ENCODE assay signal across 1 cellular context in genomic region chr1:65687435-65688214, GRCh38.
TF ChIP-seq lines count a peak whose summit lies in the region.

No MANE protein-coding gene starts in this region.

TF ChIP-seq in HepG2, 621 proteins besides CTCF, POLR2A, EP300 and RAD21 (continued from another document and continues in another):
- TF ChIP-seq ZBTB4 (CRISPR knock-in tag; IDR thresholded peaks at IDR 0.05; ENCODE audit: borderline replicate concordance) (no peak), ZNF597 (CRISPR knock-in tag; IDR thresholded peaks at IDR 0.05) (no peak), MEF2D (CRISPR knock-in tag; IDR thresholded peaks at IDR 0.05) (0 out of 2 replicates have a peak, but pooled peaks have one; percentile 65), ZNF781 (CRISPR knock-in tag; IDR thresholded peaks at IDR 0.05; ENCODE audit: borderline replicate concordance, not compliant biosample characterization) (no peak), RFX5 (IDR thresholded peaks at IDR 0.05; ENCODE audit: low read depth, low read length) (no peak), CBX2 (IDR thresholded peaks at IDR 0.05; ENCODE audit: low read depth, low read length) (no peak), CBX2 (CRISPR knock-in tag; IDR thresholded peaks at IDR 0.05; ENCODE audit: low read depth) (no peak), ZNF770 (CRISPR knock-in tag; IDR thresholded peaks at IDR 0.05) (no peak), ATF7 (IDR thresholded peaks at IDR 0.05) (no peak), ATF7 (CRISPR knock-in tag; IDR thresholded peaks at IDR 0.05) (no peak), POLR2G (IDR thresholded peaks at IDR 0.05; ENCODE audit: low read depth, low read length) (no peak), CBFB (CRISPR knock-in tag; IDR thresholded peaks at IDR 0.05) (peak; percentile 97), ZBTB26 (CRISPR knock-in tag; IDR thresholded peaks at IDR 0.05; ENCODE audit: borderline replicate concordance) (no peak; the same call in 1 of the 2 replicates), JDP2 (CRISPR knock-in tag; IDR thresholded peaks at IDR 0.05; ENCODE audit: borderline replicate concordance) (no peak), ZNF501 (CRISPR knock-in tag; IDR thresholded peaks at IDR 0.05) (peak; percentile 90), ZFX (CRISPR knock-in tag; IDR thresholded peaks at IDR 0.05; ENCODE audit: low read depth) (peak; percentile 46; the same call in 1 of the 2 replicates), ZNF790 (CRISPR knock-in tag; IDR thresholded peaks at IDR 0.05; ENCODE audit: borderline replicate concordance) (no peak), ZNF550 (CRISPR knock-in tag; IDR thresholded peaks at IDR 0.05; ENCODE audit: borderline replicate concordance) (no peak), ZFY (CRISPR knock-in tag; IDR thresholded peaks at IDR 0.05) (no peak), ZNF629 (CRISPR knock-in tag; conservative IDR thresholded peaks at IDR 0.05) (no peak), ZNF367 (CRISPR knock-in tag; IDR thresholded peaks at IDR 0.05; ENCODE audit: borderline replicate concordance) (no peak), HDAC6 (IDR thresholded peaks at IDR 0.05; ENCODE audit: low read depth, low read length) (no peak), ZNF768 (CRISPR knock-in tag; IDR thresholded peaks at IDR 0.05) (no peak), RBFOX2 (IDR thresholded peaks at IDR 0.05; ENCODE audit: low read depth, low read length) (no peak), MLXIP (CRISPR knock-in tag; IDR thresholded peaks at IDR 0.05; ENCODE audit: borderline replicate concordance) (no peak), ZNF10 (CRISPR knock-in tag; IDR thresholded peaks at IDR 0.05; ENCODE audit: borderline replicate concordance, low read depth) (no peak), PAXIP1 (CRISPR knock-in tag; conservative IDR thresholded peaks at IDR 0.05) (peak; percentile 91), LBX2 (CRISPR knock-in tag; IDR thresholded peaks at IDR 0.05; ENCODE audit: borderline replicate concordance) (no peak), ZNF816 (CRISPR knock-in tag; IDR thresholded peaks at IDR 0.05; ENCODE audit: borderline replicate concordance) (no peak; the same call in 1 of the 2 replicates), ZSCAN5A (CRISPR knock-in tag; IDR thresholded peaks at IDR 0.05; ENCODE audit: borderline replicate concordance) (no peak), YEATS4 (CRISPR knock-in tag; IDR thresholded peaks at IDR 0.05; ENCODE audit: borderline replicate concordance) (no peak), ZNF703 (CRISPR knock-in tag; IDR thresholded peaks at IDR 0.05; ENCODE audit: borderline replicate concordance) (no peak), ZBTB7B (CRISPR knock-in tag; IDR thresholded peaks at IDR 0.05) (no peak), ZNF431 (CRISPR knock-in tag; IDR thresholded peaks at IDR 0.05; ENCODE audit: borderline replicate concordance, low read depth) (no peak), ELF4 (CRISPR knock-in tag; IDR thresholded peaks at IDR 0.05; ENCODE audit: borderline replicate concordance) (0 out of 2 replicates have a peak, but pooled peaks have one; percentile 37), ZNF674 (CRISPR knock-in tag; IDR thresholded peaks at IDR 0.05; ENCODE audit: low read depth) (no peak), RAD51 (IDR thresholded peaks at IDR 0.05; ENCODE audit: borderline replicate concordance) (no peak), ZNF570 (CRISPR knock-in tag; IDR thresholded peaks at IDR 0.05; ENCODE audit: borderline replicate concordance) (no peak), PHF21A (CRISPR knock-in tag; IDR thresholded peaks at IDR 0.05) (peak; percentile 85), CHD2 (IDR thresholded peaks at IDR 0.05; ENCODE audit: low read depth, low read length) (no peak), ZMAT3 (CRISPR knock-in tag; conservative IDR thresholded peaks at IDR 0.05) (no peak; the same call in 1 of the 2 replicates), ATAD3A (CRISPR knock-in tag; IDR thresholded peaks at IDR 0.05) (no peak), MED1 (CRISPR knock-in tag; IDR thresholded peaks at IDR 0.05) (peak; percentile 67), MXD3 (CRISPR knock-in tag; IDR thresholded peaks at IDR 0.05) (no peak), NFKB2 (CRISPR knock-in tag; IDR thresholded peaks at IDR 0.05; ENCODE audit: borderline replicate concordance) (no peak)
